8 cellular contexts compared by ENCODE assay signal in genomic region chr7:71733108-71733870, GRCh38.
DNase-seq lines count a peak whose midpoint lies in the region; ATAC-seq and TF ChIP-seq lines count a peak whose summit lies in the region.

No MANE protein-coding gene starts in this region.

- intact Hi-C loops in PC-9 (cut with micrococcal nuclease; ENCODE audit: unreplicated experiment) = loop anchor here (1.0 kb wide), 1 partner anchor 904 kb away; no protein-coding TSS in a partner anchor

- peaks cover 8% of the 10 kb centered on the region for H3K4me1 ChIP-seq in DND-41 (ENCODE audit: insufficient read depth, low read length)
- H3K4me1 ChIP-seq in PC-9 (replicated peaks; ENCODE audit: insufficient read depth) = no peaks in the 10 kb centered on the region
- H3K4me1 ChIP-seq in neuron (ENCODE audit: insufficient read depth, low read length) = peaks cover 4% of the 10 kb centered on the region

- H2AFZ ChIP-seq in DND-41 (ENCODE audit: low read depth, low read length) (peak overlapping the region; percentile 59), PC-9 (no peak overlapping the region), neuron (ENCODE audit: low read depth, low read length) (peak overlapping the region; percentile 7)

- no peaks in the 10 kb centered on the region for H4K20me1 ChIP-seq in DND-41 (ENCODE audit: insufficient read depth, low read length)
- H4K20me1 ChIP-seq in PC-9 (ENCODE audit: insufficient read depth) = no peaks in the 10 kb centered on the region

- H3K36me3 ChIP-seq in DND-41 (ENCODE audit: insufficient read depth, low read length) (no peaks in the 10 kb centered on the region), PC-9 (ENCODE audit: low read depth) (no peaks in the 10 kb centered on the region), neuron (ENCODE audit: insufficient read depth, low read length) (no peaks in the 10 kb centered on the region)

- peak; percentile 86 for ATAC-seq in DND-41 (ENCODE audit: insufficient read depth, low read depth)
- ATAC-seq in GM18511 (IDR thresholded peaks at IDR 0.05; ENCODE audit: unreplicated experiment) = no peak

- TF ChIP-seq CTCF in DND-41 (IDR thresholded peaks at IDR 0.05; ENCODE audit: borderline replicate concordance, extremely low read depth, low read length, poor library complexity, severe bottlenecking) (peak; percentile 94), PC-9 (conservative IDR thresholded peaks at IDR 0.05) (peak; percentile 91), foreskin fibroblast (IDR thresholded peaks at IDR 0.05; ENCODE audit: low read depth, low read length) (peak; percentile 81)

- no peaks in the 10 kb centered on the region for H3K9me3 ChIP-seq in DND-41 (ENCODE audit: insufficient read depth, low read length, severe bottlenecking)
- no peaks in the 10 kb centered on the region for H3K9me3 ChIP-seq in PC-9 (ENCODE audit: insufficient read depth, low read depth)
- H3K9me3 ChIP-seq in neuron (ENCODE audit: low read length) = no peaks in the 10 kb centered on the region

- no peaks in the 10 kb centered on the region for H3F3A ChIP-seq in PC-9 (ENCODE audit: insufficient read depth, low read depth)

- DNase-seq in DND-41 = peak; percentile 80
- DNase-seq in HT1080 (ENCODE audit: low read depth) = peak; percentile 67
- DNase-seq in PC-9 = peak; percentile 46 to 64
- peak; percentile 17 to 24 for DNase-seq in activated T-helper 1 cell treated with anti-CD3 and anti-CD28 coated beads, Interleukin-2, amount 50 U/mL, for 16 hours (ENCODE audit: low read depth in 1 of 2, low spot score in 1 of 2)
- peak; percentile 20 to 76 for DNase-seq in foreskin fibroblast
- peak in 47 of 49 donors; percentile 2 to 87 (median 51) for DNase-seq in substantia nigra (lab: John Stamatoyannopoulos, UW)

- no peak overlapping the region for H3K9ac ChIP-seq in DND-41 (ENCODE audit: low read depth, low read length)

- POLR2A ChIA-PET in PC-9 (lab: Charles Lee; ENCODE audit: unreplicated experiment) = no interaction called here

- H3K4me3 ChIP-seq in DND-41 (ENCODE audit: low read depth in 1 of 2, low read length in 2 of 2) (peak overlapping the region in 1 of 2 experiments; percentile 32; a peak in 2 of 4 replicates), PC-9 (no peak overlapping the region), foreskin fibroblast (ENCODE audit: low read depth in 1 of 2, low read length in 2 of 2) (no peak overlapping the region), neuron (ENCODE audit: low read length) (peak overlapping the region; percentile 41)

- CTCF ChIA-PET in PC-9 (lab: Charles Lee) = no interaction called here

- no TSS peak for BruUV-seq in PC-9 (replicated peaks; lab: Mats Ljungman, UMichigan)

- H3K4me2 ChIP-seq in DND-41 (ENCODE audit: insufficient read depth, low read length) (peak overlapping the region; percentile 62), PC-9 (no peak overlapping the region)

- H3K27me3 ChIP-seq in DND-41 (ENCODE audit: insufficient read depth, low read length, poor library complexity) = no peaks in the 10 kb centered on the region
- peaks cover 14% of the 10 kb centered on the region for H3K27me3 ChIP-seq in PC-9 (ENCODE audit: insufficient read depth, low read depth)
- no peaks in the 10 kb centered on the region for H3K27me3 ChIP-seq in neuron (ENCODE audit: insufficient read depth, low read length)

- H3K79me2 ChIP-seq in DND-41 (ENCODE audit: insufficient read depth, low read length) (no peaks in the 10 kb centered on the region), PC-9 (ENCODE audit: low read depth) (no peaks in the 10 kb centered on the region)

- no peak overlapping the region for H3K27ac ChIP-seq in DND-41 (ENCODE audit: low read length)
- H3K27ac ChIP-seq in PC-9 = no peak overlapping the region
- no peak overlapping the region for H3K27ac ChIP-seq in substantia nigra (ENCODE audit: low read depth, low read length, poor library complexity, severe bottlenecking)

- H3K9me2 ChIP-seq in PC-9 (ENCODE audit: insufficient read depth) = no peaks in the 10 kb centered on the region

Comparison
In these comparisons a context has a peak if more than half of its experiments do, and no peak if none do; other contexts are left out.
1. DNase-seq: peak in every context shown above with its lines; median percentile 80 in DND-41; 67 in HT1080; 55 in PC-9; 51 in substantia nigra; 48 in foreskin fibroblast; 20 in activated T-helper 1 cell treated with anti-CD3 and anti-CD28 coated beads, Interleukin-2, amount 50 U/mL, for 16 hours.